ENCODE assay signal across 11 cellular contexts in the genomic region with DNA sequence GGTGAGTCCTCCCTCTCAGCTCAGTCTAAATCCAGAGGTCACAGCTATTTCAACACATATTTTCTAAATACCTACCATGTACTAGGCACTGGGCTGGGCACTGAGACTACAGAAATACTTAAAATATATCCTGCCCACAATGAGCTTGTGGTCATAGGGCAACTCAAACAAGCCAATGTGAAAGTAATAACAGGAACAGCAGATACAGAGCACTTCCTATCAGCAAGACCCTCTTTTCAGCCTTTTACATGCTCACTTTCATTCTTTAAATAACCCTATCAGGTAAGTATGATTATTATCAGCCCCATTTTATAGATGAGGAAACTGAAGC.
DNase-seq lines count a peak whose midpoint lies in the region; ATAC-seq and TF ChIP-seq lines count a peak whose summit lies in the region.
"Had no signal": no experiment of that assay in that cellular context is flagged by ENCODE, and none has a peak within 500 bp of the region (broad histone marks: within the 10 kb centered on the region; RNA-seq: fewer than 3 reads in every experiment).

No MANE protein-coding gene starts in this region.

- H3K36me3 ChIP-seq in muscle layer of duodenum (ENCODE audit: control insufficient read depth in 1 of 2, insufficient read depth in 2 of 2, low read length in 2 of 2) (peaks cover 0 to 5% of the 10 kb centered on the region in 2 donors), upper lobe of right lung (peaks cover 9% of the 10 kb centered on the region)
- H3K36me3 ChIP-seq: neural progenitor cell had no signal

- ATAC-seq in activated naive CD4-positive, alpha-beta T cell treated with anti-CD3 and anti-CD28 coated beads, Interleukin-2, amount 50 U/mL, for 72 hours, result peak; percentile 18 to 69
- ATAC-seq in upper lobe of right lung (no peak), GM19324 (IDR thresholded peaks at IDR 0.05; ENCODE audit: low FRiP score, unreplicated experiment) (no peak)

- TF ChIP-seq CTCF in upper lobe of right lung (IDR thresholded peaks at IDR 0.05) (no peak), osteocyte (IDR thresholded peaks at IDR 0.05) (no peak)

- H3K27me3 ChIP-seq in muscle layer of duodenum (ENCODE audit: low read depth, low read length) (no peaks in the 10 kb centered on the region), upper lobe of right lung (no peaks in the 10 kb centered on the region)
- H3K27me3 ChIP-seq: neural progenitor cell had no signal

- no peak overlapping the region for H3K4me3 Mint-ChIP-seq in activated naive CD4-positive, alpha-beta T cell treated with anti-CD3 and anti-CD28 coated beads, Interleukin-2, amount 50 U/mL, for 24 hours
- no peak overlapping the region for H3K4me3 Mint-ChIP-seq in osteocyte (ENCODE audit: unreplicated experiment)
- H3K4me3 Mint-ChIP-seq: endodermal cell, neural progenitor cell had no signal

- H3K36me3 Mint-ChIP-seq in activated naive CD4-positive, alpha-beta T cell treated with anti-CD3 and anti-CD28 coated beads, Interleukin-2, amount 50 U/mL, for 24 hours, result peaks cover 6% of the 10 kb centered on the region
- peaks cover 4 to 48% of the 10 kb centered on the region in 2 donors for H3K36me3 Mint-ChIP-seq in activated naive CD4-positive, alpha-beta T cell treated with anti-CD3 and anti-CD28 coated beads, Interleukin-2, amount 50 U/mL, for 72 hours
- peaks cover 3% of the 10 kb centered on the region for H3K36me3 Mint-ChIP-seq in osteocyte (ENCODE audit: unreplicated experiment)

- H3K4me3 ChIP-seq in muscle layer of duodenum (ENCODE audit: low read depth in 1 of 2, low read length in 2 of 2), result no peak overlapping the region
- H3K4me3 ChIP-seq in upper lobe of right lung, result no peak overlapping the region
- H3K4me3 ChIP-seq: neural progenitor cell had no signal

- H3K9me3 Mint-ChIP-seq in activated naive CD4-positive, alpha-beta T cell treated with anti-CD3 and anti-CD28 coated beads, Interleukin-2, amount 50 U/mL, for 24 hours, result no peaks in the 10 kb centered on the region
- H3K9me3 Mint-ChIP-seq in activated naive CD4-positive, alpha-beta T cell treated with anti-CD3 and anti-CD28 coated beads, Interleukin-2, amount 50 U/mL, for 72 hours, result peaks cover 0 to 9% of the 10 kb centered on the region in 2 donors
- no peaks in the 10 kb centered on the region for H3K9me3 Mint-ChIP-seq in osteocyte (ENCODE audit: unreplicated experiment)
- H3K9me3 Mint-ChIP-seq: endodermal cell had no signal

- in situ Hi-C loops in KBM-7 (cut with MboI; ENCODE audit: low pct_unique_long_range_greater_than_20kb, low sequenced_read_pairs), result no loop called here

- no peaks in the 10 kb centered on the region for H3K27me3 Mint-ChIP-seq in activated naive CD4-positive, alpha-beta T cell treated with anti-CD3 and anti-CD28 coated beads, Interleukin-2, amount 50 U/mL, for 24 hours
- no peaks in the 10 kb centered on the region for H3K27me3 Mint-ChIP-seq in osteocyte (ENCODE audit: unreplicated experiment)

- peak overlapping the region; percentile 33 for H3K27ac Mint-ChIP-seq in activated naive CD4-positive, alpha-beta T cell treated with anti-CD3 and anti-CD28 coated beads, Interleukin-2, amount 50 U/mL, for 24 hours
- H3K27ac Mint-ChIP-seq in activated naive CD4-positive, alpha-beta T cell treated with anti-CD3 and anti-CD28 coated beads, Interleukin-2, amount 50 U/mL, for 72 hours, result peak overlapping the region in 1 of 2 donors; percentile 26
- H3K27ac Mint-ChIP-seq in osteocyte (ENCODE audit: unreplicated experiment), result no peak overlapping the region
- H3K27ac Mint-ChIP-seq: endodermal cell, neural progenitor cell had no signal

- H3K27ac ChIP-seq in muscle layer of duodenum (ENCODE audit: low read length), result peak overlapping the region; percentile 42
- peak overlapping the region; percentile 47 for H3K27ac ChIP-seq in upper lobe of right lung
- H3K27ac ChIP-seq: neural progenitor cell had no signal

- DNase-seq in activated naive CD4-positive, alpha-beta T cell (lab: John Stamatoyannopoulos, UW), result no peak
- no peak for DNase-seq in activated naive CD4-positive, alpha-beta T cell treated with anti-CD3 and anti-CD28 coated beads, Interleukin-2, amount 50 U/mL, for 72 hours (ENCODE audit: low spot score in 2 of 2)
- DNase-seq in upper lobe of right lung (no peak), KBM-7 (no peak), osteocyte (ENCODE audit: extremely low spot score, unreplicated experiment) (no peak)
- DNase-seq: endodermal cell, small intestine had no signal

- intact Hi-C loops in upper lobe of right lung (cut with DNase I), result no loop called here

- H3K4me1 ChIP-seq in muscle layer of duodenum (ENCODE audit: control insufficient read depth in 1 of 2, insufficient read depth in 2 of 2, low read length in 2 of 2), result peaks cover 13 to 54% of the 10 kb centered on the region in 2 donors
- peaks cover 43% of the 10 kb centered on the region for H3K4me1 ChIP-seq in upper lobe of right lung

- no peaks in the 10 kb centered on the region for H3K9me3 ChIP-seq in muscle layer of duodenum (ENCODE audit: control insufficient read depth in 1 of 2, low read length in 2 of 2)
- H3K9me3 ChIP-seq in upper lobe of right lung, result no peaks in the 10 kb centered on the region

- H3K4me1 Mint-ChIP-seq in activated naive CD4-positive, alpha-beta T cell treated with anti-CD3 and anti-CD28 coated beads, Interleukin-2, amount 50 U/mL, for 24 hours, result peaks cover 89% of the 10 kb centered on the region
- H3K4me1 Mint-ChIP-seq in osteocyte (ENCODE audit: unreplicated experiment), result no peaks in the 10 kb centered on the region
- H3K4me1 Mint-ChIP-seq: endodermal cell had no signal

Comparison
In these comparisons a context has a peak if more than half of its experiments do, and no peak if none do; other contexts are left out.
1. ATAC-seq: peak in activated naive CD4-positive, alpha-beta T cell treated with anti-CD3 and anti-CD28 coated beads, Interleukin-2, amount 50 U/mL, for 72 hours (2 of 2); none in upper lobe of right lung (single experiment) and GM19324 (single experiment).